ENCODE assay signal across 10 cellular contexts in genomic region chr13:40433577-40433976, GRCh38.
DNase-seq lines count a peak whose midpoint lies in the region; ATAC-seq and TF ChIP-seq lines count a peak whose summit lies in the region.
"Had no signal": no experiment of that assay in that cellular context is flagged by ENCODE, and none has a peak within 500 bp of the region (broad histone marks: within the 10 kb centered on the region; RNA-seq: fewer than 3 reads in every experiment).

No MANE protein-coding gene starts in this region.

- H3K9me3 Mint-ChIP-seq in activated naive CD4-positive, alpha-beta T cell treated with anti-CD3 and anti-CD28 coated beads for 36 hours = no peaks in the 10 kb centered on the region
- H3K9me3 Mint-ChIP-seq: dendritic cell treated with granulocyte-macrophage colony-stimulating factor and Interleukin-4, amounts not matched to agents 40 ng/mL and 50 ng/mL, for 4 days had no signal

- H3K27ac ChIP-seq in Peyer's patch = peak overlapping the region in 2 of 4 donors; percentile 19 to 27
- H3K27ac ChIP-seq: stomach had no signal

- no peak overlapping the region for H3K4me3 Mint-ChIP-seq in activated naive CD4-positive, alpha-beta T cell treated with anti-CD3 and anti-CD28 coated beads for 36 hours
- H3K4me3 Mint-ChIP-seq: dendritic cell treated with granulocyte-macrophage colony-stimulating factor and Interleukin-4, amounts not matched to agents 40 ng/mL and 50 ng/mL, for 4 days had no signal

- no peak overlapping the region for H3K4me3 ChIP-seq in Peyer's patch
- H3K4me3 ChIP-seq: stomach had no signal

- H3K36me3 Mint-ChIP-seq in activated naive CD4-positive, alpha-beta T cell treated with anti-CD3 and anti-CD28 coated beads for 36 hours (ENCODE audit: low read depth) = no peaks in the 10 kb centered on the region

- H3K27me3 ChIP-seq in Peyer's patch = no peaks in the 10 kb centered on the region
- H3K27me3 ChIP-seq: stomach had no signal

- CTCF ChIA-PET in activated naive CD4-positive, alpha-beta T cell treated with anti-CD3 and anti-CD28 coated beads for 36 hours (lab: Charles Lee) = interaction anchor here (1.0 kb wide), 2 partner anchors 20 to 85 kb away, joined by 3 to 4 read pairs; no protein-coding TSS in a partner anchor

- H3K36me3 ChIP-seq in Peyer's patch = no peaks in the 10 kb centered on the region
- H3K36me3 ChIP-seq: stomach had no signal

- H3K4me1 Mint-ChIP-seq in activated naive CD4-positive, alpha-beta T cell treated with anti-CD3 and anti-CD28 coated beads for 36 hours (ENCODE audit: low read depth) = peaks cover 51% of the 10 kb centered on the region

- DNase-seq in activated CD8-positive, alpha-beta memory T cell treated with anti-CD3 and anti-CD28 coated beads, Interleukin-2, amount 50 U/mL, for 4 hours = peak; percentile 36
- DNase-seq in activated CD8-positive, alpha-beta memory T cell treated with anti-CD3 and anti-CD28 coated beads, Interleukin-2, amount 50 U/mL, for 48 hours = no peak
- peak in 2 of 3 donors; percentile 78 to 83 for DNase-seq in Peyer's patch
- DNase-seq in activated naive CD4-positive, alpha-beta T cell treated with anti-CD3 and anti-CD28 coated beads for 36 hours = peak; percentile 64
- DNase-seq in stimulated activated naive CD8-positive, alpha-beta T cell treated with anti-CD3 and anti-CD28 coated beads, Interleukin-15, Interleukin-2, amounts not matched to agents 100 U/mL and 50 U/mL, for 24 hours = peak; percentile 27
- DNase-seq in DMS53 treated with DMSO at 0.1 percent for 48 hours (lab: John Stamatoyannopoulos, UW; ENCODE audit: unreplicated experiment) = no peak
- DNase-seq in NCI-H146 (lab: John Stamatoyannopoulos, UW) = no peak
- DNase-seq: stomach had no signal

- H3K9me3 ChIP-seq in Peyer's patch = no peaks in the 10 kb centered on the region
- H3K9me3 ChIP-seq: stomach had no signal

- no peaks in the 10 kb centered on the region for H3K27me3 Mint-ChIP-seq in activated naive CD4-positive, alpha-beta T cell treated with anti-CD3 and anti-CD28 coated beads for 36 hours (ENCODE audit: low read depth)
- H3K27me3 Mint-ChIP-seq: dendritic cell treated with granulocyte-macrophage colony-stimulating factor and Interleukin-4, amounts not matched to agents 40 ng/mL and 50 ng/mL, for 4 days had no signal

- intact Hi-C loops in activated naive CD4-positive, alpha-beta T cell treated with anti-CD3 and anti-CD28 coated beads for 36 hours (cut with micrococcal nuclease) = loop anchor here (5.0 kb wide), 1 partner anchor 366 kb away; no protein-coding TSS in a partner anchor

- ATAC-seq in stimulated activated naive CD8-positive, alpha-beta T cell treated with anti-CD3 and anti-CD28 coated beads, Interleukin-15, Interleukin-2, amounts not matched to agents 100 U/mL and 50 U/mL, for 24 hours = no peak
- no peak for ATAC-seq in HG03342 (IDR thresholded peaks at IDR 0.05; ENCODE audit: unreplicated experiment)

- TF ChIP-seq POLR2A in Peyer's patch (IDR thresholded peaks at IDR 0.05) = no peak

- no peak for TF ChIP-seq CTCF in Peyer's patch (IDR thresholded peaks at IDR 0.05)

- H3K27ac Mint-ChIP-seq in activated naive CD4-positive, alpha-beta T cell treated with anti-CD3 and anti-CD28 coated beads for 36 hours = no peak overlapping the region
- H3K27ac Mint-ChIP-seq: dendritic cell treated with granulocyte-macrophage colony-stimulating factor and Interleukin-4, amounts not matched to agents 40 ng/mL and 50 ng/mL, for 4 days had no signal

- H3K4me1 ChIP-seq in Peyer's patch = peaks cover 0 to 24% (median 8%) of the 10 kb centered on the region in 4 donors

Comparison
In these comparisons a context has a peak if more than half of its experiments do, and no peak if none do; other contexts are left out.
1. DNase-seq: peak in activated CD8-positive, alpha-beta memory T cell treated with anti-CD3 and anti-CD28 coated beads, Interleukin-2, amount 50 U/mL, for 4 hours (single experiment), Peyer's patch (2 of 3), activated naive CD4-positive, alpha-beta T cell treated with anti-CD3 and anti-CD28 coated beads for 36 hours (single experiment) and stimulated activated naive CD8-positive, alpha-beta T cell treated with anti-CD3 and anti-CD28 coated beads, Interleukin-15, Interleukin-2, amounts not matched to agents 100 U/mL and 50 U/mL, for 24 hours (single experiment); none in activated CD8-positive, alpha-beta memory T cell treated with anti-CD3 and anti-CD28 coated beads, Interleukin-2, amount 50 U/mL, for 48 hours (single experiment), DMS53 treated with DMSO at 0.1 percent for 48 hours (single experiment) and NCI-H146 (single experiment).